ENCODE assay signal across 10 cellular contexts in the genomic region with DNA sequence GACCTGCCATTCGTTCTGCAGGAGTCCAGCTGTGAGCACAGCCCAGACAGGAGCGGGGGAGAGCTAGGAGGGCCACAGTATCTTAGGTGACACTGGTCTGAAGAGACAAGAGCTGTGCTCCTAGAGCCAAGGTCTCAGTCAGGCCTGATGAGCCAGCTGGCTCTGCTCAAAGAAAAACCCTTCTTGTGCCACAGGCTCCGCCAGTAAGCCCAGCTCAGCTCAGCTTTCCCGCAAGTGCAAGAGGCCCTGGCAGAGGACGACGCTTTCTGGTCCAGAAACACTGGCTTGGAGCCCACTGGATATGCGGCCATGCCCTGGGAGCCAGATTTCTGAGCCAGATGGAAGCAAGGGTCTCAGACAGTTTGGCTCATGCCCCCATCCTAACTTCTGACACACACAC. TPM values are rescaled to one million over a fixed set of nuclear protein-coding genes. Genes with fewer than 3 reads are reported as not detected.
DNase-seq lines count a peak whose midpoint lies in the region; ATAC-seq and TF ChIP-seq lines count a peak whose summit lies in the region.
"Had no signal": no experiment of that assay in that cellular context is flagged by ENCODE, and none has a peak within 500 bp of the region (broad histone marks: within the 10 kb centered on the region; RNA-seq: fewer than 3 reads in every experiment).

No MANE protein-coding gene starts in this region.

- no peaks in the 10 kb centered on the region for H3K36me3 ChIP-seq in skeletal muscle tissue (ENCODE audit: control insufficient read depth in 3 of 3, insufficient read depth in 3 of 3, low read length in 3 of 3)

- H3K4me3 ChIP-seq in skeletal muscle tissue (ENCODE audit: low read length in 3 of 3) = peak overlapping the region; percentile 17 to 54 (median 41)

- H3K27ac ChIP-seq in skeletal muscle tissue (ENCODE audit: low read depth, low read length) (peak overlapping the region; percentile 86), foreskin keratinocyte (no peak overlapping the region)

- no peak for TF ChIP-seq CTCF in foreskin keratinocyte (conservative IDR thresholded peaks at IDR 0.05)

- H3K27me3 ChIP-seq in skeletal muscle tissue (ENCODE audit: control insufficient read depth in 3 of 3, insufficient read depth in 3 of 3, low read length in 3 of 3) = no peaks in the 10 kb centered on the region
- H3K27me3 ChIP-seq in foreskin keratinocyte = no peaks in the 10 kb centered on the region

- peaks cover 60 to 84% (median 67%) of the 10 kb centered on the region in 3 donors for H3K4me1 ChIP-seq in skeletal muscle tissue (ENCODE audit: control insufficient read depth in 3 of 3, insufficient read depth in 3 of 3, low read length in 3 of 3)
- no peaks in the 10 kb centered on the region for H3K4me1 ChIP-seq in foreskin keratinocyte

- ATAC-seq in foreskin keratinocyte = no peak

- H3K9me3 ChIP-seq in skeletal muscle tissue (ENCODE audit: control insufficient read depth in 3 of 3, low read length in 3 of 3) = no peaks in the 10 kb centered on the region

- DNase-seq in NCI-H1092 treated with DMSO at 0.1 percent for 48 hours (lab: John Stamatoyannopoulos, UW) (peak; percentile 84), cerebellum (ENCODE audit: low spot score) (peak; percentile 90), hippocampal formation (lab: John Stamatoyannopoulos, UW) (peak; percentile 37 to 61), epidermal melanocyte (ENCODE audit: insufficient read length, low spot score) (no peak), AG20443 (ENCODE audit: low spot score) (no peak), foreskin keratinocyte (no peak), mesenteric fat pad (ENCODE audit: low spot score) (no peak)
- DNase-seq: activated CD4-positive, alpha-beta T cell treated with anti-CD3 and anti-CD28 coated beads, Interleukin-2, amount 50 U/mL, for 4 hours; NCI-H187 treated with DMSO at 0.1 percent for 48 hours had no signal

- H3K9ac ChIP-seq in skeletal muscle tissue (ENCODE audit: low read depth in 1 of 3, low read length in 3 of 3) = peak overlapping the region; percentile 72 to 83 (median 73)

RNA-seq across cellular contexts. Expression of a gene that starts 23.9 kb away (rescaled TPM):
- 17.9 TPM for total RNA-seq in cerebellum
- 32.4 TPM for total RNA-seq in skeletal muscle tissue
- total RNA-seq in foreskin keratinocyte = 48.2 and 52.4 TPM in 2 replicates
- 52.5 and 52.7 TPM in 2 replicates for polyA plus RNA-seq in foreskin keratinocyte
- 151 TPM for total RNA-seq in mesenteric fat pad

Comparison
In these comparisons a context has a peak if more than half of its experiments do, and no peak if none do; other contexts are left out.
1. DNase-seq: peak in NCI-H1092 treated with DMSO at 0.1 percent for 48 hours (single experiment), cerebellum (single experiment) and hippocampal formation (2 of 2); none in epidermal melanocyte (single experiment), AG20443 (single experiment), foreskin keratinocyte (0 of 2) and mesenteric fat pad (single experiment).